ENCODE assay signal across 29 cellular contexts in genomic region chr9:91274950-91275349, GRCh38.
DNase-seq lines count a peak whose midpoint lies in the region; ATAC-seq, FAIRE-seq and TF ChIP-seq lines count a peak whose summit lies in the region.
"Had no signal": no experiment of that assay in that cellular context is flagged by ENCODE, and none has a peak within 500 bp of the region (broad histone marks: within the 10 kb centered on the region; RNA-seq: fewer than 3 reads in every experiment).

No MANE protein-coding gene starts in this region.

- H3K27ac ChIP-seq in H9 (ENCODE audit: insufficient read length, low read depth, low read length): no peak overlapping the region
- H3K27ac ChIP-seq: colonic mucosa, epithelial cell of prostate, right lobe of liver, tibial artery had no signal

- no peak for ATAC-seq in HG02610 (IDR thresholded peaks at IDR 0.05; ENCODE audit: unreplicated experiment)
- ATAC-seq: Panc1, WTC11 had no signal

- H2BK15ac ChIP-seq in H9 (ENCODE audit: low read depth, low read length): no peak overlapping the region

- H2BK20ac ChIP-seq in H9 (ENCODE audit: low read depth, low read length, poor library complexity, severe bottlenecking): no peak overlapping the region

- no peak overlapping the region for H3K4ac ChIP-seq in H9 (ENCODE audit: low read depth, low read length)

- no peak overlapping the region for H2BK5ac ChIP-seq in H9 (ENCODE audit: insufficient read length, low read length)

- peak; percentile 70 for FAIRE-seq in GM12891 (lab: Jason Lieb, UNC)
- FAIRE-seq: GM18507, H1 had no signal

- no peak for DNase-seq in GM12891 (ENCODE audit: insufficient read length, low spot score)
- DNase-seq in H9: no peak
- DNase-seq in activated T-helper 2 cell treated with anti-CD3 and anti-CD28 coated beads, Interferon-gamma antibody, Interleukin-2, Interleukin-4, amounts not matched to agents 10 μg/mL and 5 μg/mL and 100 μg/mL, durations not matched to agents 14 hours and 24 hours and 36 hours (ENCODE audit: low spot score): no peak
- DNase-seq in cerebellar cortex (ENCODE audit: low spot score): no peak
- DNase-seq in glomerular visceral epithelial cell (ENCODE audit: extremely low spot score): no peak
- DNase-seq: activated CD4-positive, alpha-beta T cell treated with anti-CD3 and anti-CD28 coated beads, Interleukin-2, amount 50 U/mL, for 4 hours; activated naive CD8-positive, alpha-beta T cell treated with anti-CD3 and anti-CD28 coated beads for 36 hours; aorta; CD8-positive, alpha-beta memory T cell; colonic mucosa; DMS 273 treated with DMSO at 0.1 percent for 48 hours; effector CD8-positive, alpha-beta T cell; immature natural killer cell; KBM-7; mesendoderm; NCI-H1105 treated with DMSO at 0.1 percent for 48 hours; NCI-H526; NK-92 treated with Interleukin-12 subunit alpha and Interleukin-12 subunit beta, amount 100 ng/mL, for 24 hours; posterior cingulate gyrus; right lobe of liver; SHP77; tibial artery had no signal

- WGBS in H9 (ENCODE audit: extremely low coverage, insufficient read length, low lambda C conversion rate): no CpG with 5 or more reads among the region's 1 CpG

- no peaks in the 10 kb centered on the region for H3K36me3 Mint-ChIP-seq in H9 (ENCODE audit: insufficient read depth in 1 of 3, low read depth in 3 of 3)
- H3K36me3 Mint-ChIP-seq in activated T-helper 2 cell treated with anti-CD3 and anti-CD28 coated beads, Interferon-gamma antibody, Interleukin-2, Interleukin-4, amounts not matched to agents 10 μg/mL and 5 μg/mL and 100 μg/mL, durations not matched to agents 14 hours and 24 hours and 36 hours (ENCODE audit: low read depth): peaks cover 32% of the 10 kb centered on the region
- peaks cover 3% of the 10 kb centered on the region for H3K36me3 Mint-ChIP-seq in nephron (ENCODE audit: low read depth)
- H3K36me3 Mint-ChIP-seq: WTC11 had no signal

- H4K5ac ChIP-seq in H9 (ENCODE audit: insufficient read length, low read depth, low read length): no peak overlapping the region

- no peaks in the 10 kb centered on the region for H3K27me3 Mint-ChIP-seq in H9 (ENCODE audit: low read depth)
- no peaks in the 10 kb centered on the region for H3K27me3 Mint-ChIP-seq in activated T-helper 2 cell treated with anti-CD3 and anti-CD28 coated beads, Interferon-gamma antibody, Interleukin-2, Interleukin-4, amounts not matched to agents 10 μg/mL and 5 μg/mL and 100 μg/mL, durations not matched to agents 14 hours and 24 hours and 36 hours (ENCODE audit: low read depth)
- no peaks in the 10 kb centered on the region for H3K27me3 Mint-ChIP-seq in nephron (ENCODE audit: low read depth)
- H3K27me3 Mint-ChIP-seq: activated naive CD8-positive, alpha-beta T cell treated with anti-CD3 and anti-CD28 coated beads for 36 hours; CD8-positive, alpha-beta memory T cell had no signal

- no peaks in the 10 kb centered on the region for H3K23me2 ChIP-seq in H9 (ENCODE audit: insufficient read length, low read depth, low read length, poor library complexity, severe bottlenecking)

- H3K4me2 ChIP-seq in H9 (ENCODE audit: insufficient read depth, insufficient read length, low read length): no peak overlapping the region

- no peaks in the 10 kb centered on the region for H3K79me1 ChIP-seq in H9 (ENCODE audit: insufficient read depth, low read depth, low read length, poor library complexity, severe bottlenecking)

- no peak overlapping the region for H2BK12ac ChIP-seq in H9 (ENCODE audit: insufficient read length, low read depth, low read length)

- H3K4me1 ChIP-seq in H9 (ENCODE audit: insufficient read depth, low read length): no peaks in the 10 kb centered on the region; the same call in 1 of the 2 replicates
- H3K4me1 ChIP-seq: colonic mucosa, right lobe of liver, tibial artery had no signal

- TF ChIP-seq CTCF in H9 (conservative IDR thresholded peaks at IDR 0.05) (no peak), nephron (IDR thresholded peaks at IDR 0.05; ENCODE audit: unreplicated experiment in 3 of 3) (no peak)

- no peak overlapping the region for H3K56ac ChIP-seq in H9 (ENCODE audit: insufficient read length, low read depth, low read length)

- no peaks in the 10 kb centered on the region for H3K79me2 ChIP-seq in H9 (ENCODE audit: insufficient read depth, low read length)

- no peak overlapping the region for H3T11ph ChIP-seq in H9 (ENCODE audit: low read length)

- H3K4me3 Mint-ChIP-seq in H9: no peak overlapping the region
- H3K4me3 Mint-ChIP-seq in activated T-helper 2 cell treated with anti-CD3 and anti-CD28 coated beads, Interferon-gamma antibody, Interleukin-2, Interleukin-4, amounts not matched to agents 10 μg/mL and 5 μg/mL and 100 μg/mL, durations not matched to agents 14 hours and 24 hours and 36 hours (ENCODE audit: low read depth): no peak overlapping the region
- H3K4me3 Mint-ChIP-seq in nephron: no peak overlapping the region
- H3K4me3 Mint-ChIP-seq: activated naive CD8-positive, alpha-beta T cell treated with anti-CD3 and anti-CD28 coated beads for 36 hours; CD8-positive, alpha-beta memory T cell; immature natural killer cell; WTC11 had no signal

- H2AFZ ChIP-seq in H9 (ENCODE audit: low read length): no peak overlapping the region

- H2AK5ac ChIP-seq in H9 (ENCODE audit: insufficient read length, low read length): no peak overlapping the region

- no peak overlapping the region for H2BK120ac ChIP-seq in H9 (ENCODE audit: low read depth, low read length, poor library complexity, severe bottlenecking)

- H3K9me3 Mint-ChIP-seq in H9: peaks cover 0 to 1% of the 10 kb centered on the region in 2 experiments; a peak in 1 of 5 replicates
- peaks cover 5% of the 10 kb centered on the region for H3K9me3 Mint-ChIP-seq in activated T-helper 2 cell treated with anti-CD3 and anti-CD28 coated beads, Interferon-gamma antibody, Interleukin-2, Interleukin-4, amounts not matched to agents 10 μg/mL and 5 μg/mL and 100 μg/mL, durations not matched to agents 14 hours and 24 hours and 36 hours
- no peaks in the 10 kb centered on the region for H3K9me3 Mint-ChIP-seq in nephron
- H3K9me3 Mint-ChIP-seq: CD8-positive, alpha-beta memory T cell; immature natural killer cell; WTC11 had no signal

- no peak overlapping the region for H3K18ac ChIP-seq in H9 (ENCODE audit: insufficient read length, low read depth, low read length)

- no peak overlapping the region for H4K8ac ChIP-seq in H9 (replicated peaks; ENCODE audit: insufficient read length, low read depth, low read length)

- TF ChIP-seq POLR2A in GM12891 (IDR thresholded peaks at IDR 0.05; ENCODE audit: low read depth, low read length): no peak

- intact Hi-C loops in activated T-helper 2 cell treated with anti-CD3 and anti-CD28 coated beads, Interferon-gamma antibody, Interleukin-2, Interleukin-4, amounts not matched to agents 10 μg/mL and 5 μg/mL and 100 μg/mL, durations not matched to agents 14 hours and 24 hours and 36 hours (cut with micrococcal nuclease): loop anchor here (2.0 to 5.0 kb wide), 2 partner anchors 20 to 67 kb away; no protein-coding TSS in a partner anchor

- H3K4me1 Mint-ChIP-seq in H9: peaks cover 16 to 25% of the 10 kb centered on the region in 2 experiments
- peaks cover 27% of the 10 kb centered on the region for H3K4me1 Mint-ChIP-seq in activated T-helper 2 cell treated with anti-CD3 and anti-CD28 coated beads, Interferon-gamma antibody, Interleukin-2, Interleukin-4, amounts not matched to agents 10 μg/mL and 5 μg/mL and 100 μg/mL, durations not matched to agents 14 hours and 24 hours and 36 hours (ENCODE audit: low read depth)
- H3K4me1 Mint-ChIP-seq in nephron: peaks cover 18% of the 10 kb centered on the region

- H3K27ac Mint-ChIP-seq in H9 (peak overlapping the region in 2 of 3 experiments; percentile 8 to 71; a peak in 2 of 7 replicates), nephron (peak overlapping the region in 2 of 3 experiments; percentile 18 to 37)
- H3K27ac Mint-ChIP-seq in activated T-helper 2 cell treated with anti-CD3 and anti-CD28 coated beads, Interferon-gamma antibody, Interleukin-2, Interleukin-4, amounts not matched to agents 10 μg/mL and 5 μg/mL and 100 μg/mL, durations not matched to agents 14 hours and 24 hours and 36 hours: peak overlapping the region; percentile 39
- H3K27ac Mint-ChIP-seq: activated naive CD8-positive, alpha-beta T cell treated with anti-CD3 and anti-CD28 coated beads for 36 hours; WTC11 had no signal

- H3K9ac ChIP-seq in H9 (ENCODE audit: extremely low read depth, insufficient read length, low read length): no peak overlapping the region

- no peak overlapping the region for H4K91ac ChIP-seq in H9 (ENCODE audit: insufficient read length, low read depth, low read length)

- H3K9me3 ChIP-seq in H9 (ENCODE audit: control insufficient read depth, low read depth, low read length): no peaks in the 10 kb centered on the region
- H3K9me3 ChIP-seq: colonic mucosa, right lobe of liver, tibial artery had no signal

- no peaks in the 10 kb centered on the region for H3K27me3 ChIP-seq in H9 (ENCODE audit: insufficient read depth, low read length)
- H3K27me3 ChIP-seq: colonic mucosa, right lobe of liver, tibial artery had no signal

- H3K14ac ChIP-seq in H9 (ENCODE audit: insufficient read depth, low read length): no peak overlapping the region

- no peak overlapping the region for H3K23ac ChIP-seq in H9 (ENCODE audit: insufficient read length, low read depth, low read length)

- no peaks in the 10 kb centered on the region for H4K20me1 ChIP-seq in H9 (ENCODE audit: control insufficient read depth, insufficient read depth, insufficient read length)

TF ChIP-seq in GM12891, 5 proteins besides CTCF, POLR2A, EP300 and RAD21:
- TF ChIP-seq PAX5 (IDR thresholded peaks at IDR 0.05; ENCODE audit: insufficient read depth, low read length, severe bottlenecking) (no peak), TAF1 (IDR thresholded peaks at IDR 0.05; ENCODE audit: low read depth, low read length) (no peak), POU2F2 (IDR thresholded peaks at IDR 0.05; ENCODE audit: low read depth, low read length) (no peak), POLR2AphosphoS5 (IDR thresholded peaks at IDR 0.05; ENCODE audit: low read depth, low read length) (no peak), SPI1 (IDR thresholded peaks at IDR 0.05; ENCODE audit: low read depth, low read length) (no peak)
TF ChIP-seq in GM12891: peak in this region for 0.
